In the genomic region with DNA sequence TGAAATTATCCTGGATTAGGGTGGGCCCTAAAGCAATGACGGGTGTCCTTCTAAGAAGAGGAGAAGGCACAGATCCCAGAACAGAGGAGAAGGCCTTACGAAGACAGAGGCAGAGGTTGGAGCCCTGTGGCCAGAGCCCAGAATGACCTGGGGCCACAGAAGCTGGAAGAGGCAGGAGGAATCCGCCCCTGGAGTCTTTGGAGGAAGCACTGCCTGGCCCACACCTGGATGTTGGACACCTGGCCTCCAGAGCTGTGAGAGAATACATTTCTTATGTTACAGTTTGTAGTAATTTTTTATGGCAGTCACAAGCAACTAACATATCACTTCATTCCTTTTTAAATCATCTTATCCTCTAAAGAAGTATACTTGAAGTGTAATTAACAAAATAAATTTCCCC, we compare ENCODE assay signal across 1 cellular context.
TF ChIP-seq lines count a peak whose summit lies in the region.

No MANE protein-coding gene starts in this region.

TF ChIP-seq in K562, 482 proteins besides CTCF, POLR2A, EP300 and RAD21:
- TF ChIP-seq ETV1 (tag; conservative IDR thresholded peaks at IDR 0.05; ENCODE audit: low read depth) = no peak
- TF ChIP-seq, protein P1, sequence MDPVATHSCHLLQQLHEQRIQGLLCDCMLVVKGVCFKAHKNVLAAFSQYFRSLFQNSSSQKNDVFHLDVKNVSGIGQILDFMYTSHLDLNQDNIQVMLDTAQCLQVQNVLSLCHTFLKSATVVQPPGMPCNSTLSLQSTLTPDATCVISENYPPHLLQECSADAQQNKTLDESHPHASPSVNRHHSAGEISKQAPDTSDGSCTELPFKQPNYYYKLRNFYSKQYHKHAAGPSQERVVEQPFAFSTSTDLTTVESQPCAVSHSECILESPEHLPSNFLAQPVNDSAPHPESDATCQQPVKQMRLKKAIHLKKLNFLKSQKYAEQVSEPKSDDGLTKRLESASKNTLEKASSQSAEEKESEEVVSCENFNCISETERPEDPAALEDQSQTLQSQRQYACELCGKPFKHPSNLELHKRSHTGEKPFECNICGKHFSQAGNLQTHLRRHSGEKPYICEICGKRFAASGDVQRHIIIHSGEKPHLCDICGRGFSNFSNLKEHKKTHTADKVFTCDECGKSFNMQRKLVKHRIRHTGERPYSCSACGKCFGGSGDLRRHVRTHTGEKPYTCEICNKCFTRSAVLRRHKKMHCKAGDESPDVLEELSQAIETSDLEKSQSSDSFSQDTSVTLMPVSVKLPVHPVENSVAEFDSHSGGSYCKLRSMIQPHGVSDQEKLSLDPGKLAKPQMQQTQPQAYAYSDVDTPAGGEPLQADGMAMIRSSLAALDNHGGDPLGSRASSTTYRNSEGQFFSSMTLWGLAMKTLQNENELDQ (CRISPR knock-in tag; IDR thresholded peaks at IDR 0.05; ENCODE audit: borderline replicate concordance) = no peak
- TF ChIP-seq ZKSCAN3 (CRISPR knock-in tag; IDR thresholded peaks at IDR 0.05) = no peak
- TF ChIP-seq CBX3 (IDR thresholded peaks at IDR 0.05; ENCODE audit: borderline replicate concordance in 1 of 2, low read length in 2 of 2) = no peak
- TF ChIP-seq CSDE1 (IDR thresholded peaks at IDR 0.05) = no peak
- TF ChIP-seq MAZ (CRISPR knock-in tag; conservative IDR thresholded peaks at IDR 0.05 in 1 of 2, IDR thresholded peaks at IDR 0.05 in 1 of 2) = no peak
- no peak for TF ChIP-seq NELFE (IDR thresholded peaks at IDR 0.05; ENCODE audit: insufficient read depth, insufficient read length)
